ENCODE assay signal across 8 cellular contexts in genomic region chr12:92136883-92137582, GRCh38. TPM values are rescaled to one million over a fixed set of nuclear protein-coding genes. Genes with fewer than 3 reads are reported as not detected.
DNase-seq lines count a peak whose midpoint lies in the region; ATAC-seq, FAIRE-seq and TF ChIP-seq lines count a peak whose summit lies in the region.

No MANE protein-coding gene starts in this region.

- no peak overlapping the region for H3K9ac ChIP-seq in HUES64 (ENCODE audit: low read depth, low read length)

- no peak for TF ChIP-seq CTCF in CD8-positive, alpha-beta T cell (IDR thresholded peaks at IDR 0.05)
- TF ChIP-seq CTCF in adrenal gland (IDR thresholded peaks at IDR 0.05) (no peak), GM10248 (IDR thresholded peaks at IDR 0.05; ENCODE audit: control extremely low read depth, extremely low read depth, low read depth, missing control alignments) (no peak)

- peak overlapping the region; percentile 92 for H3K27ac ChIP-seq in CD8-positive, alpha-beta T cell (ENCODE audit: low read depth, low read length)
- peak overlapping the region; percentile 79 for H3K27ac ChIP-seq in HUES64 (ENCODE audit: low read depth, low read length)
- H3K27ac ChIP-seq in adrenal gland = peak overlapping the region in 4 of 5 donors; percentile 27 to 99 (median 50)

- peaks cover 48% of the 10 kb centered on the region for H3K4me1 ChIP-seq in CD8-positive, alpha-beta T cell (ENCODE audit: insufficient read depth, low read length)
- peaks cover 81% of the 10 kb centered on the region for H3K4me1 ChIP-seq in HUES64 (ENCODE audit: insufficient read depth, low read length)
- H3K4me1 ChIP-seq in adrenal gland (replicated peaks in 1 of 2) = peaks cover 40 to 76% of the 10 kb centered on the region in 2 donors

- H3K36me3 Mint-ChIP-seq in CD8-positive, alpha-beta T cell = peaks cover 89% of the 10 kb centered on the region

- H3K4me3 Mint-ChIP-seq in CD8-positive, alpha-beta T cell = peak overlapping the region; percentile 96

- H3K27me3 Mint-ChIP-seq in CD8-positive, alpha-beta T cell (ENCODE audit: low read depth) = no peaks in the 10 kb centered on the region

- peak overlapping the region; percentile 66 for H3K4me3 ChIP-seq in CD8-positive, alpha-beta T cell (ENCODE audit: low read depth, low read length)
- H3K4me3 ChIP-seq in HUES64 (ENCODE audit: low read length) = 0 out of 2 replicates have a peak overlapping the region, but pooled peaks have one; percentile 9
- peak overlapping the region in 1 of 4 donors; percentile 94 for H3K4me3 ChIP-seq in adrenal gland

- no peaks in the 10 kb centered on the region for H3K9me3 ChIP-seq in CD8-positive, alpha-beta T cell (ENCODE audit: low read length)
- H3K9me3 ChIP-seq in HUES64 (ENCODE audit: insufficient read depth, low read depth, low read length) = no peaks in the 10 kb centered on the region
- no peaks in the 10 kb centered on the region for H3K9me3 ChIP-seq in adrenal gland (replicated peaks in 1 of 3)

- H3K36me3 ChIP-seq in CD8-positive, alpha-beta T cell (ENCODE audit: insufficient read depth, low read length) = peaks cover 24% of the 10 kb centered on the region
- H3K36me3 ChIP-seq in HUES64 (ENCODE audit: insufficient read depth, low read length) (peaks cover 15% of the 10 kb centered on the region), adrenal gland (replicated peaks in 1 of 2) (no peaks in the 10 kb centered on the region)

- FAIRE-seq in urothelium cell line (lab: Jason Lieb, UNC) = no peak

- POLR2A ChIA-PET in CD8-positive, alpha-beta T cell (lab: Charles Lee) = interaction anchor here (0.6 to 9.4 kb wide), 20 partner anchors 9 to 326 kb away, joined by 3 to 51 read pairs (median 4); partner anchors contain the start of gene BTG1
- POLR2A ChIA-PET in GM10248 (lab: Yijun Ruan, JAX) = interaction anchor here (0.5 to 9.0 kb wide), 6 partner anchors 8 to 317 kb away, joined by 3 to 127 read pairs (median 4); partner anchors contain the start of gene BTG1

- no peak for DNase-seq in CD8-positive, alpha-beta T cell
- no peak for DNase-seq in adrenal gland
- DNase-seq in left colon = no peak
- peak; percentile 4 for DNase-seq in urothelium cell line (ENCODE audit: low spot score)
- no peak for DNase-seq in GM10248 (ENCODE audit: extremely low spot score)

- H3K27ac Mint-ChIP-seq in CD8-positive, alpha-beta T cell = peak overlapping the region; percentile 99

- no peaks in the 10 kb centered on the region for H3K27me3 ChIP-seq in CD8-positive, alpha-beta T cell (ENCODE audit: insufficient read depth, low read length)
- H3K27me3 ChIP-seq in HUES64 (ENCODE audit: insufficient read depth, low read length) (no peaks in the 10 kb centered on the region), adrenal gland (no peaks in the 10 kb centered on the region)

- TF ChIP-seq POLR2A in adrenal gland (IDR thresholded peaks at IDR 0.05) = no peak

- intact Hi-C loops in CD8-positive, alpha-beta T cell (cut with DNase I, micrococcal nuclease) = loop anchor here in 1 of 2 experiments (5.0 kb wide), 1 partner anchor 145 kb away; no protein-coding TSS in a partner anchor
- intact Hi-C loops in adrenal gland (cut with DNase I) (loop anchor here in 1 of 2 donors (10.0 kb wide), 1 partner anchor 132 kb away; no protein-coding TSS in a partner anchor), left colon (cut with DNase I, micrococcal nuclease) (loop anchor here in 1 of 2 donors (5.0 kb wide), 2 partner anchors 65 to 325 kb away; no protein-coding TSS in a partner anchor)

- ATAC-seq in CD8-positive, alpha-beta T cell = no peak
- ATAC-seq in left colon = peak; percentile 45
- ATAC-seq in HG03108 (IDR thresholded peaks at IDR 0.05; ENCODE audit: unreplicated experiment) = no peak
- no peak for ATAC-seq in HG03457 (IDR thresholded peaks at IDR 0.05; ENCODE audit: unreplicated experiment)

- CTCF ChIA-PET in CD8-positive, alpha-beta T cell (lab: Charles Lee) = interaction anchor here (0.9 to 2.6 kb wide), 9 partner anchors 41 to 566 kb away, joined by 3 to 15 read pairs (median 3); no protein-coding TSS in a partner anchor
- CTCF ChIA-PET in GM10248 (lab: Yijun Ruan, JAX) = interaction anchor here (0.7 to 2.8 kb wide), 20 partner anchors 8 to 761 kb away, joined by 3 to 11 read pairs (median 3); partner anchors contain the start of gene BTG1

- peaks cover 52% of the 10 kb centered on the region for H3K4me1 Mint-ChIP-seq in CD8-positive, alpha-beta T cell (ENCODE audit: low read depth)

- WGBS in HUES64 = 79% methylated on average over 3 of the region's 3 CpGs
- WGBS in adrenal gland, 4 donors = 58 to 61% (median 60%) methylated on average over 3 of the region's 3 CpGs

- no peaks in the 10 kb centered on the region for H3K9me3 Mint-ChIP-seq in CD8-positive, alpha-beta T cell

RNA-seq across cellular contexts. Expression of gene BTG1, which starts 8.6 kb away (rescaled TPM):
- 1,000 to 10,000 TPM; 1,847 to 1,850 TPM for total RNA-seq in CD8-positive, alpha-beta T cell
- 20.0 TPM for polyA plus RNA-seq in HUES64 (2013, experiment 1 of 2)
- 25.7 TPM for polyA plus RNA-seq in HUES64 (2013, experiment 2 of 2)
- 100 to 1,000 TPM in 3 of 8 donors, 10 to 100 TPM in 5; 26.3 to 388 (median 74.9) TPM for total RNA-seq in adrenal gland
- 10 to 100 TPM; 34.8 to 73.5 (median 55.2) TPM for polyA plus RNA-seq in adrenal gland
- 100 to 1,000 TPM; 144 to 182 TPM for total RNA-seq in left colon

Comparison
In these comparisons a context has a peak if more than half of its experiments do, and no peak if none do; other contexts are left out.
1. RNA of gene BTG1, which starts 8.6 kb away (total RNA-seq): 1,847 to 1,850 TPM in CD8-positive, alpha-beta T cell; 144 to 182 TPM in left colon and 26.3 to 388 TPM in adrenal gland; every median in the first group is over 4 times any median in the second.
2. Peak in every context shown above with its lines, with median percentiles within 50 percentile points of each other: H3K27ac ChIP-seq.